ENCODE assay signal across 1 cellular context in the genomic region with DNA sequence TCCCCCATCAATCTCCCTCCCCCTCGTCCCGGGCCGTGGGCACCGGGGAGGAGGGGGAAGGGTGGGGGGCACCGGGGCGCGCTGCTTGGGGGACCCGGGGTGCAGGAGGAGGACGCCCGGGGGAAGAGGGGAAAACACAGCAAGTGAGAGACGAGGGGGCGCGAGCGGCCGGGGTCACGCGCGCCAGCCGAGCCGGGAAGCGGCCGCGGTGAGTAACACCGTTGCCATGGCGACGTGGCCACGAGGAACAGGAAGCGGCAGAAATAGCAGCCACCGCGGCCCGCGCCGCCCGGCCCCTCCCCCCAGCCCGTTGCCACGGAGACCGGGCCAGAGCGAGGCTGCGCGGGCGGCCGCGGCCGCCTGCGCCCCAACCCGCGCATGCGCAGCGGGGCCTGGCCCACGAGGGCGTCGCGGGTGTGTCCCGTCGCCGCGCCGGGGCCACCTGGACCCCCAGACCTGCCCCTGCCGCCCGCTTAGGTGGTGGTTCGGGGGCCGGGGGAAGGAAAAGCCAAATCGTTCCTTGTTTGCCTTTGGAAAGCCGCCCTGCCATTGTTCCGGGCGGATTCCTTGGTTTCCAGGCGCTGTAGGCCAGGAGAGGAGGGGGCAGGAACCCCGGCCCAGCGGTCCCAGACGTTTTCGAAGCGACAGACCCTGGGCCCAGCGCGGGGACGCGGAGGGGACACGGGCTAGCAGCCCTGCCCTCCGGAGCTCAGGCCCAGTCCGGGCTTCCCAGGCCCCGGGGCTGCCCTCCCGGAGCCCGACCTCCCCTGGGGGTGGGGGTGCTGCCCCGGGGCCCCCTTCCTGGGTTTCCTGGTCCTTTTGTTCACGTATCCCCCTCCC.
A peak's percentile ranks its signal among the peaks of the same experiment; 100 is the strongest.
TF ChIP-seq lines count a peak whose summit lies in the region.

No MANE protein-coding gene starts in this region.

TF ChIP-seq in HepG2, 621 proteins besides CTCF, POLR2A, EP300 and RAD21 (continued from another document and continues in another):
- TF ChIP-seq SMAD1 (CRISPR knock-in tag; IDR thresholded peaks at IDR 0.05; ENCODE audit: borderline replicate concordance, low read depth) (no peak), HNRNPLL (IDR thresholded peaks at IDR 0.05; ENCODE audit: low read depth, low read length, poor library complexity, severe bottlenecking) (no peak), ZNF550 (CRISPR knock-in tag; IDR thresholded peaks at IDR 0.05; ENCODE audit: borderline replicate concordance) (no peak), ATF6 (CRISPR knock-in tag; conservative IDR thresholded peaks at IDR 0.05) (no peak), ZSCAN21 (CRISPR knock-in tag; IDR thresholded peaks at IDR 0.05; ENCODE audit: borderline replicate concordance) (no peak), HIVEP1 (CRISPR knock-in tag; IDR thresholded peaks at IDR 0.05) (no peak), HIC2 (CRISPR knock-in tag; IDR thresholded peaks at IDR 0.05; ENCODE audit: low read depth) (no peak), ZMYM3 (CRISPR knock-in tag; IDR thresholded peaks at IDR 0.05) (no peak), ZNF572 (CRISPR knock-in tag; IDR thresholded peaks at IDR 0.05) (no peak), RFX5 (IDR thresholded peaks at IDR 0.05; ENCODE audit: low read depth, low read length) (no peak), ZBTB44 (CRISPR knock-in tag; IDR thresholded peaks at IDR 0.05) (no peak), ZNF660 (CRISPR knock-in tag; IDR thresholded peaks at IDR 0.05; ENCODE audit: borderline replicate concordance, low read depth) (no peak), ZFP37 (CRISPR knock-in tag; IDR thresholded peaks at IDR 0.05; ENCODE audit: borderline replicate concordance) (no peak), GLMP (CRISPR knock-in tag; IDR thresholded peaks at IDR 0.05; ENCODE audit: borderline replicate concordance) (no peak), ZFYVE20 (CRISPR knock-in tag; IDR thresholded peaks at IDR 0.05; ENCODE audit: borderline replicate concordance, low read depth) (no peak), HCFC1 (IDR thresholded peaks at IDR 0.05; ENCODE audit: low read depth, low read length) (no peak), RFXANK (CRISPR knock-in tag; IDR thresholded peaks at IDR 0.05) (no peak), TBX3 (IDR thresholded peaks at IDR 0.05; ENCODE audit: borderline replicate concordance) (no peak), REXO4 (CRISPR knock-in tag; IDR thresholded peaks at IDR 0.05; ENCODE audit: borderline replicate concordance) (no peak), ZNF773 (CRISPR knock-in tag; IDR thresholded peaks at IDR 0.05; ENCODE audit: borderline replicate concordance) (no peak), PBX2 (CRISPR knock-in tag; IDR thresholded peaks at IDR 0.05) (no peak), KDM6A (CRISPR knock-in tag; IDR thresholded peaks at IDR 0.05; ENCODE audit: low read depth) (no peak), ZFY (CRISPR knock-in tag; IDR thresholded peaks at IDR 0.05) (peak; percentile 78), TERF1 (CRISPR knock-in tag; IDR thresholded peaks at IDR 0.05) (0 out of 2 replicates have a peak, but pooled peaks have one; percentile 40), ZSCAN31 (CRISPR knock-in tag; IDR thresholded peaks at IDR 0.05; ENCODE audit: low read depth) (no peak)
- TF ChIP-seq, protein P1, sequence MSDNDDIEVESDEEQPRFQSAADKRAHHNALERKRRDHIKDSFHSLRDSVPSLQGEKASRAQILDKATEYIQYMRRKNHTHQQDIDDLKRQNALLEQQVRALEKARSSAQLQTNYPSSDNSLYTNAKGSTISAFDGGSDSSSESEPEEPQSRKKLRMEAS (IDR thresholded peaks at IDR 0.05), result peak; percentile 83
- TF ChIP-seq, protein P2, sequence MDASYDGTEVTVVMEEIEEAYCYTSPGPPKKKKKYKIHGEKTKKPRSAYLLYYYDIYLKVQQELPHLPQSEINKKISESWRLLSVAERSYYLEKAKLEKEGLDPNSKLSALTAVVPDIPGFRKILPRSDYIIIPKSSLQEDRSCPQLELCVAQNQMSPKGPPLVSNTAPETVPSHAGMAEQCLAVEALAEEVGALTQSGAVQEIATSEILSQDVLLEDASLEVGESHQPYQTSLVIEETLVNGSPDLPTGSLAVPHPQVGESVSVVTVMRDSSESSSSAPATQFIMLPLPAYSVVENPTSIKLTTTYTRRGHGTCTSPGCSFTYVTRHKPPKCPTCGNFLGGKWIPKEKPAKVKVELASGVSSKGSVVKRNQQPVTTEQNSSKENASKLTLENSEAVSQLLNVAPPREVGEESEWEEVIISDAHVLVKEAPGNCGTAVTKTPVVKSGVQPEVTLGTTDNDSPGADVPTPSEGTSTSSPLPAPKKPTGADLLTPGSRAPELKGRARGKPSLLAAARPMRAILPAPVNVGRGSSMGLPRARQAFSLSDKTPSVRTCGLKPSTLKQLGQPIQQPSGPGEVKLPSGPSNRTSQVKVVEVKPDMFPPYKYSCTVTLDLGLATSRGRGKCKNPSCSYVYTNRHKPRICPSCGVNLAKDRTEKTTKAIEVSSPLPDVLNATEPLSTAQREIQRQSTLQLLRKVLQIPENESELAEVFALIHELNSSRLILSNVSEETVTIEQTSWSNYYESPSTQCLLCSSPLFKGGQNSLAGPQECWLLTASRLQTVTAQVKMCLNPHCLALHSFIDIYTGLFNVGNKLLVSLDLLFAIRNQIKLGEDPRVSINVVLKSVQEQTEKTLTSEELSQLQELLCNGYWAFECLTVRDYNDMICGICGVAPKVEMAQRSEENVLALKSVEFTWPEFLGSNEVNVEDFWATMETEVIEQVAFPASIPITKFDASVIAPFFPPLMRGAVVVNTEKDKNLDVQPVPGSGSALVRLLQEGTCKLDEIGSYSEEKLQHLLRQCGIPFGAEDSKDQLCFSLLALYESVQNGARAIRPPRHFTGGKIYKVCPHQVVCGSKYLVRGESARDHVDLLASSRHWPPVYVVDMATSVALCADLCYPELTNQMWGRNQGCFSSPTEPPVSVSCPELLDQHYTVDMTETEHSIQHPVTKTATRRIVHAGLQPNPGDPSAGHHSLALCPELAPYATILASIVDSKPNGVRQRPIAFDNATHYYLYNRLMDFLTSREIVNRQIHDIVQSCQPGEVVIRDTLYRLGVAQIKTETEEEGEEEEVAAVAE (CRISPR knock-in tag; IDR thresholded peaks at IDR 0.05; ENCODE audit: borderline replicate concordance), result no peak
- TF ChIP-seq, protein P3, sequence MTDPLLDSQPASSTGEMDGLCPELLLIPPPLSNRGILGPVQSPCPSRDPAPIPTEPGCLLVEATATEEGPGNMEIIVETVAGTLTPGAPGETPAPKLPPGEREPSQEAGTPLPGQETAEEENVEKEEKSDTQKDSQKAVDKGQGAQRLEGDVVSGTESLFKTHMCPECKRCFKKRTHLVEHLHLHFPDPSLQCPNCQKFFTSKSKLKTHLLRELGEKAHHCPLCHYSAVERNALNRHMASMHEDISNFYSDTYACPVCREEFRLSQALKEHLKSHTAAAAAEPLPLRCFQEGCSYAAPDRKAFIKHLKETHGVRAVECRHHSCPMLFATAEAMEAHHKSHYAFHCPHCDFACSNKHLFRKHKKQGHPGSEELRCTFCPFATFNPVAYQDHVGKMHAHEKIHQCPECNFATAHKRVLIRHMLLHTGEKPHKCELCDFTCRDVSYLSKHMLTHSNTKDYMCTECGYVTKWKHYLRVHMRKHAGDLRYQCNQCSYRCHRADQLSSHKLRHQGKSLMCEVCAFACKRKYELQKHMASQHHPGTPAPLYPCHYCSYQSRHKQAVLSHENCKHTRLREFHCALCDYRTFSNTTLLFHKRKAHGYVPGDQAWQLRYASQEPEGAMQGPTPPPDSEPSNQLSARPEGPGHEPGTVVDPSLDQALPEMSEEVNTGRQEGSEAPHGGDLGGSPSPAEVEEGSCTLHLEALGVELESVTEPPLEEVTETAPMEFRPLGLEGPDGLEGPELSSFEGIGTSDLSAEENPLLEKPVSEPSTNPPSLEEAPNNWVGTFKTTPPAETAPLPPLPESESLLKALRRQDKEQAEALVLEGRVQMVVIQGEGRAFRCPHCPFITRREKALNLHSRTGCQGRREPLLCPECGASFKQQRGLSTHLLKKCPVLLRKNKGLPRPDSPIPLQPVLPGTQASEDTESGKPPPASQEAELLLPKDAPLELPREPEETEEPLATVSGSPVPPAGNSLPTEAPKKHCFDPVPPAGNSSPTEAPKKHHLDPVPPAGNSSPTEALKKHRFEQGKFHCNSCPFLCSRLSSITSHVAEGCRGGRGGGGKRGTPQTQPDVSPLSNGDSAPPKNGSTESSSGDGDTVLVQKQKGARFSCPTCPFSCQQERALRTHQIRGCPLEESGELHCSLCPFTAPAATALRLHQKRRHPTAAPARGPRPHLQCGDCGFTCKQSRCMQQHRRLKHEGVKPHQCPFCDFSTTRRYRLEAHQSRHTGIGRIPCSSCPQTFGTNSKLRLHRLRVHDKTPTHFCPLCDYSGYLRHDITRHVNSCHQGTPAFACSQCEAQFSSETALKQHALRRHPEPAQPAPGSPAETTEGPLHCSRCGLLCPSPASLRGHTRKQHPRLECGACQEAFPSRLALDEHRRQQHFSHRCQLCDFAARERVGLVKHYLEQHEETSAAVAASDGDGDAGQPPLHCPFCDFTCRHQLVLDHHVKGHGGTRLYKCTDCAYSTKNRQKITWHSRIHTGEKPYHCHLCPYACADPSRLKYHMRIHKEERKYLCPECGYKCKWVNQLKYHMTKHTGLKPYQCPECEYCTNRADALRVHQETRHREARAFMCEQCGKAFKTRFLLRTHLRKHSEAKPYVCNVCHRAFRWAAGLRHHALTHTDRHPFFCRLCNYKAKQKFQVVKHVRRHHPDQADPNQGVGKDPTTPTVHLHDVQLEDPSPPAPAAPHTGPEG (CRISPR knock-in tag; IDR thresholded peaks at IDR 0.05), result peak; percentile 78; the same call in 1 of the 2 replicates
